Comparison of ENCODE assay signal across 1 cellular context in genomic region chr15:79027532-79028410, GRCh38.
TF ChIP-seq lines count a peak whose summit lies in the region.

No MANE protein-coding gene starts in this region.

TF ChIP-seq in HepG2, 621 proteins besides CTCF, POLR2A, EP300 and RAD21 (continued from another document):
- TF ChIP-seq TFDP1 (CRISPR knock-in tag; IDR thresholded peaks at IDR 0.05; ENCODE audit: borderline replicate concordance) (no peak), ONECUT2 (CRISPR knock-in tag; IDR thresholded peaks at IDR 0.05) (no peak), CENPX (CRISPR knock-in tag; IDR thresholded peaks at IDR 0.05) (no peak), ZSCAN5A (CRISPR knock-in tag; IDR thresholded peaks at IDR 0.05; ENCODE audit: borderline replicate concordance) (no peak), ZNF777 (CRISPR knock-in tag; IDR thresholded peaks at IDR 0.05) (peak; percentile 28; the same call in 1 of the 2 replicates), ZNF644 (CRISPR knock-in tag; IDR thresholded peaks at IDR 0.05; ENCODE audit: low read depth) (peak; percentile 43; the same call in 1 of the 2 replicates), CCAR2 (optimal IDR thresholded peaks at IDR 0.05; ENCODE audit: low read depth, low read length) (no peak)
